8 cellular contexts compared by ENCODE assay signal in genomic region chr19:48967346-48968178, GRCh38.
DNase-seq lines count a peak whose midpoint lies in the region; ATAC-seq and TF ChIP-seq lines count a peak whose summit lies in the region.

No MANE protein-coding gene starts in this region.

- TF ChIP-seq POLR2A in GM19193 (IDR thresholded peaks at IDR 0.05; ENCODE audit: extremely low read depth, insufficient read depth, insufficient read length) = peak; percentile 57

- DNase-seq in OCI-M1 (lab: John Stamatoyannopoulos, UW) = peak; percentile 66
- no peak for DNase-seq in epithelial cell of prostate (ENCODE audit: low read depth, low spot score)
- peak in 31 of 56 donors; percentile 5 to 63 (median 39) for DNase-seq in nucleus accumbens (lab: John Stamatoyannopoulos, UW)
- no peak for DNase-seq in GM19240 (ENCODE audit: insufficient read length, low spot score)

- H3K27ac ChIP-seq in epithelial cell of prostate = peak overlapping the region; percentile 75

- ATAC-seq in activated CD4-positive, CD25-positive, alpha-beta regulatory T cell treated with anti-CD3 and anti-CD28 coated beads, Interleukin-2, amount 50 U/mL, for 24 hours = no peak
- no peak for ATAC-seq in HG03439 (IDR thresholded peaks at IDR 0.05; ENCODE audit: unreplicated experiment)
- ATAC-seq in GM19351 (IDR thresholded peaks at IDR 0.05; ENCODE audit: unreplicated experiment) = no peak

Comparison
In these comparisons a context has a peak if more than half of its experiments do, and no peak if none do; other contexts are left out.
1. DNase-seq: peak in OCI-M1 (single experiment) and nucleus accumbens (31 of 56); none in epithelial cell of prostate (single experiment) and GM19240 (single experiment).